In the genomic region with DNA sequence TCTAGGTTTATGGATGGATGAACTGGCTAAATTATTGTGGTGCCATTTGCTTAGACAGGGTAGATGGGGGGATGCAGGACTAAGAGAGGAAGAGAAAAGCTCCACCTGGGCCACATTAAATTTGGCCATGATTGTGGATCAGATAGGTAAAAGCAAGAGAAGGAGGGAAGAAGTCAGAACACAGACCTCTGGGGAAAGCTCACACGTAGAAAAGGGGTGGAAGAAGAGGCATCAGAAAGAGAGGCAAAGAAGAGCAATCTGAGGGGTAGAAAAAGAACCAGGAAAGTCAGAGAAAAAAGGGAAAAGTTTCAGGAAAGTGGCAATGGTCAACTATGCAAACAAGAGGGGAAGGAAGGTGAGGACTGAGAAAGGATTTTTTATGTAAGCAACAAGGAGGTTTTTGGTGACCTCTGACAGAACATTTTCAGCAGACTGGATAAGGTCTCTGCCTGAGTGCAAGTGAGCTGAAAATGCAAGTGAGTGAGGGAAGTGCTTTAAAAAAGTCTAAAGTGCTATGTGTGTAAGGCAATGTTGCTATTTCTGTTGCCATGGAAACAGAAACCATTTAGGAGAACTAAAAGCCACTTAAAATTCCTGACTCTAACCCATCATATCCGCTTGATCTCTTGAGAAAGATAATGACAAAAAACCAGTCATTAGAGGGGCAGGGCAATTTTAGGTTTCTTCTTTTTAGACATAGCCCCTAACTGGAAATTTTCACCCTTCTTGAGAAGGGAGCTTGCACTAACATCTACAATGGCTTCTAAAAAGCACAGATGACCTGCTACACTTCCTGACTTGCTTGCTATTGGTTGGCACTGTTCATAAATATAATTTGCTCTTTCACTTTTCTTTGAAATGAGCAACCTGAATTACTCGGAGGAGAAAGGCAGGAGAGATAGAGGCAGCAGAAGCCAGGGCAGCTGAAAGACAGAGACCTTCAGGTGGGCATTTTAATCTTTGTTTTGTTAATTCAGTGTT, we compare ENCODE assay signal across 8 cellular contexts.
DNase-seq lines count a peak whose midpoint lies in the region; ATAC-seq and TF ChIP-seq lines count a peak whose summit lies in the region.

CYSLTR2 (plus strand) TSS at position 856 of the 981 bp plus-strand sequence. CDS start 52,889 bp downstream, outside the sequence.

- peak; percentile 61 for ATAC-seq in GM21515 (IDR thresholded peaks at IDR 0.05; ENCODE audit: unreplicated experiment)

- H3K36me3 ChIP-seq in muscle layer of duodenum (ENCODE audit: control insufficient read depth in 1 of 2, insufficient read depth in 2 of 2, low read length in 2 of 2) = no peaks in the 10 kb centered on the region

- H3K9me3 ChIP-seq in muscle layer of duodenum (ENCODE audit: control insufficient read depth in 1 of 2, low read length in 2 of 2) = no peaks in the 10 kb centered on the region

- H3K4me3 ChIP-seq in coronary artery (peak within 1 kb of the TSS; percentile 53), muscle layer of duodenum (ENCODE audit: low read depth in 1 of 2, low read length in 2 of 2) (peak within 1 kb of the TSS in 1 of 2 donors; percentile 43)

- H3K27me3 ChIP-seq in muscle layer of duodenum (ENCODE audit: low read depth, low read length) = no peaks in the 10 kb centered on the region

- no peak for TF ChIP-seq CTCF in coronary artery (IDR thresholded peaks at IDR 0.05)

- peak; percentile 8 for DNase-seq in DMS114 treated with DMSO at 0.1 percent for 48 hours (lab: John Stamatoyannopoulos, UW; ENCODE audit: unreplicated experiment)
- peak; percentile 87 for DNase-seq in NCI-H2227 (lab: John Stamatoyannopoulos, UW; ENCODE audit: unreplicated experiment)
- DNase-seq in coronary artery (ENCODE audit: low spot score) = no peak
- no peak for DNase-seq in NCI-H146 treated with DMSO at 0.1 percent for 48 hours (lab: John Stamatoyannopoulos, UW; ENCODE audit: unreplicated experiment)
- DNase-seq in NCI-H226 = no peak
- DNase-seq in cortex of kidney (lab: John Stamatoyannopoulos, UW) = no peak

- peaks cover 0 to 7% of the 10 kb centered on the region in 2 donors for H3K4me1 ChIP-seq in muscle layer of duodenum (ENCODE audit: control insufficient read depth in 1 of 2, insufficient read depth in 2 of 2, low read length in 2 of 2)

- peak within 1 kb of the TSS in 1 of 2 donors; percentile 47 for H3K27ac ChIP-seq in coronary artery
- H3K27ac ChIP-seq in muscle layer of duodenum (ENCODE audit: low read length) = peak within 1 kb of the TSS; percentile 63

Comparison
In these comparisons a context has a peak if more than half of its experiments do, and no peak if none do; other contexts are left out.
1. DNase-seq: peak in DMS114 treated with DMSO at 0.1 percent for 48 hours (single experiment) and NCI-H2227 (single experiment); none in coronary artery (single experiment), NCI-H146 treated with DMSO at 0.1 percent for 48 hours (single experiment), NCI-H226 (single experiment) and cortex of kidney (single experiment).